ENCODE assay signal across 18 cellular contexts in genomic region chr19:6264077-6264445, GRCh38. TPM values are rescaled to one million over a fixed set of nuclear protein-coding genes. Genes with fewer than 3 reads are reported as not detected.
DNase-seq lines count a peak whose midpoint lies in the region; ATAC-seq and TF ChIP-seq lines count a peak whose summit lies in the region.
"Had no signal": no experiment of that assay in that cellular context is flagged by ENCODE, and none has a peak within 500 bp of the region (broad histone marks: within the 10 kb centered on the region; RNA-seq: fewer than 3 reads in every experiment).

No MANE protein-coding gene starts in this region.

- ATAC-seq in GM18868 (IDR thresholded peaks at IDR 0.05; ENCODE audit: unreplicated experiment): no peak
- no peak for ATAC-seq in T-cell (replicated peaks in 1 of 4)
- no peak for ATAC-seq in Right ventricle myocardium inferior
- no peak for ATAC-seq in HG02870 (IDR thresholded peaks at IDR 0.05; ENCODE audit: unreplicated experiment)
- ATAC-seq: activated CD4-positive, alpha-beta T cell treated with anti-CD3 and anti-CD28 coated beads for 36 hours had no signal

- no peaks in the 10 kb centered on the region for H3K9me3 Mint-ChIP-seq in osteocyte (ENCODE audit: unreplicated experiment)
- H3K9me3 Mint-ChIP-seq in T-cell: no peaks in the 10 kb centered on the region
- H3K9me3 Mint-ChIP-seq: activated naive CD4-positive, alpha-beta T cell treated with anti-CD3 and anti-CD28 coated beads for 36 hours; stimulated activated naive CD8-positive, alpha-beta T cell treated with anti-CD3 and anti-CD28 coated beads, Interleukin-15, Interleukin-2, amounts not matched to agents 100 ng/mL and 50 ng/mL, for 24 hours had no signal

- peaks cover 16% of the 10 kb centered on the region for H4K20me1 ChIP-seq in hepatocyte (ENCODE audit: insufficient read depth, poor library complexity, severe bottlenecking)

- peak overlapping the region; percentile 39 for H3K4me2 ChIP-seq in hepatocyte

- peak overlapping the region; percentile 41 for H3K27ac ChIP-seq in VCaP
- H3K27ac ChIP-seq in hepatocyte: peak overlapping the region; percentile 42
- H3K27ac ChIP-seq: brain microvascular endothelial cell, neutrophil, skin epidermis had no signal

- H3K9me2 ChIP-seq in hepatocyte (replicated peaks; ENCODE audit: insufficient read depth): no peaks in the 10 kb centered on the region

- peak overlapping the region; percentile 97 for H3K27ac Mint-ChIP-seq in osteocyte (ENCODE audit: unreplicated experiment)
- H3K27ac Mint-ChIP-seq in T-cell: no peak overlapping the region
- H3K27ac Mint-ChIP-seq: activated CD4-positive, alpha-beta T cell treated with anti-CD3 and anti-CD28 coated beads for 36 hours; activated naive CD4-positive, alpha-beta T cell treated with anti-CD3 and anti-CD28 coated beads for 36 hours; stimulated activated naive CD8-positive, alpha-beta T cell treated with anti-CD3 and anti-CD28 coated beads, Interleukin-15, Interleukin-2, amounts not matched to agents 100 ng/mL and 50 ng/mL, for 24 hours had no signal

- peaks cover 75% of the 10 kb centered on the region for H3K79me2 ChIP-seq in hepatocyte

- H3K9me3 ChIP-seq in hepatocyte (ENCODE audit: low read depth): no peaks in the 10 kb centered on the region
- H3K9me3 ChIP-seq: neutrophil had no signal

- no peak for TF ChIP-seq CTCF in VCaP (conservative IDR thresholded peaks at IDR 0.05)
- no peak for TF ChIP-seq CTCF in hepatocyte (IDR thresholded peaks at IDR 0.05; ENCODE audit: poor library complexity)
- TF ChIP-seq CTCF in osteocyte (IDR thresholded peaks at IDR 0.05): no peak

- CTCF ChIA-PET in T-cell (lab: Charles Lee): no interaction called here

- H3K4me3 Mint-ChIP-seq in osteocyte (ENCODE audit: unreplicated experiment) (peak overlapping the region; percentile 63), T-cell (no peak overlapping the region)
- H3K4me3 Mint-ChIP-seq: activated CD4-positive, alpha-beta T cell treated with anti-CD3 and anti-CD28 coated beads for 36 hours; activated naive CD4-positive, alpha-beta T cell treated with anti-CD3 and anti-CD28 coated beads for 36 hours; stimulated activated naive CD8-positive, alpha-beta T cell treated with anti-CD3 and anti-CD28 coated beads, Interleukin-15, Interleukin-2, amounts not matched to agents 100 ng/mL and 50 ng/mL, for 24 hours had no signal

- H3K4me3 ChIP-seq in hepatocyte: no peak overlapping the region
- H3K4me3 ChIP-seq: lung, skin epidermis had no signal

- H3K27me3 Mint-ChIP-seq in osteocyte (ENCODE audit: unreplicated experiment): no peaks in the 10 kb centered on the region
- no peaks in the 10 kb centered on the region for H3K27me3 Mint-ChIP-seq in T-cell
- H3K27me3 Mint-ChIP-seq: activated CD4-positive, alpha-beta T cell treated with anti-CD3 and anti-CD28 coated beads for 36 hours; stimulated activated naive CD8-positive, alpha-beta T cell treated with anti-CD3 and anti-CD28 coated beads, Interleukin-15, Interleukin-2, amounts not matched to agents 100 ng/mL and 50 ng/mL, for 24 hours had no signal

- H3K27me3 ChIP-seq in hepatocyte: no peaks in the 10 kb centered on the region
- H3K27me3 ChIP-seq: brain microvascular endothelial cell, neutrophil had no signal

- intact Hi-C loops in Right ventricle myocardium inferior (cut with DNase I): no loop called here

- peaks cover 4% of the 10 kb centered on the region for H3K4me1 ChIP-seq in hepatocyte (ENCODE audit: insufficient read depth)

- peak; percentile 60 for DNase-seq in EH (ENCODE audit: low read depth)
- DNase-seq in hepatocyte (ENCODE audit: low spot score): no peak
- no peak for DNase-seq in osteocyte (ENCODE audit: extremely low spot score, unreplicated experiment)
- DNase-seq in T-cell: no peak
- no peak for DNase-seq in Right ventricle myocardium inferior (ENCODE audit: missing footprints)
- DNase-seq: activated CD4-positive, alpha-beta T cell treated with anti-CD3 and anti-CD28 coated beads for 36 hours; activated naive CD4-positive, alpha-beta T cell treated with anti-CD3 and anti-CD28 coated beads for 36 hours; brain microvascular endothelial cell; effector CD8-positive, alpha-beta T cell; KBM-7; NCI-H1105 had no signal

- no peak overlapping the region for H2AFZ ChIP-seq in hepatocyte

- POLR2A ChIA-PET in T-cell (lab: Charles Lee): no interaction called here

- no peaks in the 10 kb centered on the region for H3K36me3 ChIP-seq in hepatocyte (replicated peaks; ENCODE audit: insufficient read depth, low read depth)

- peaks cover 15% of the 10 kb centered on the region for H3K36me3 Mint-ChIP-seq in osteocyte (ENCODE audit: unreplicated experiment)
- H3K36me3 Mint-ChIP-seq in T-cell: peaks cover 28% of the 10 kb centered on the region

- 52% methylated on average over 5 of the region's 6 CpGs for WGBS in hepatocyte (ENCODE audit: low lambda C conversion rate, missing lambda C conversion rate)

- H3K4me1 Mint-ChIP-seq in osteocyte (ENCODE audit: unreplicated experiment) (peaks cover 25% of the 10 kb centered on the region), T-cell (peaks cover 21 to 28% (median 26%) of the 10 kb centered on the region in 3 donors)

RNA-seq across cellular contexts. Expression of gene MLLT1, which starts 15.7 kb away (rescaled TPM):
- total RNA-seq in hepatocyte: 13.6 and 17.2 TPM in 2 replicates
- 22.9 and 23.3 TPM in 2 replicates for polyA plus RNA-seq in hepatocyte
- 65.8 and 68.8 TPM in 2 replicates for total RNA-seq in osteocyte
- 10 to 100 TPM; 31.4 to 59.8 (median 57.2) TPM for total RNA-seq in T-cell
- total RNA-seq in Right ventricle myocardium inferior: 40.1 TPM
